Comparison of ENCODE assay signal across 17 cellular contexts in the genomic region with DNA sequence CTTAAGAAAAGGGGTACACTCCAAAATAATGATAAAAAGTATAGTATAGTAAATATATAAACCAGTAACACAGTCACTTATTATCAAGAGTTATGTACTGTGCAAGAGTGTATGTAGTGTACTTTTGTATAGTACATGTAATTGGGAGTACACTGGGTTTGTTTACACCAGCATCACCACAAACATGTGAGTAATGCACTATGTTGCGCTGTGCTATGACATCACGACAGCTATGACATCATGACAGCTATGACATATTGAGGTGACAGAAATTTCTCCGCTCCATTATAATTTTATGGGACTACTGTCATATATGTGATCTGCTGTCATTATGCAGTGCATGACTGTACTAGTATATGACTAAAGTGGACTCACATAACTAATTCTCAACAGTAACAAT.
A peak's percentile ranks its signal among the peaks of the same experiment; 100 is the strongest.
DNase-seq lines count a peak whose midpoint lies in the region; ATAC-seq and TF ChIP-seq lines count a peak whose summit lies in the region.
"Had no signal": no experiment of that assay in that cellular context is flagged by ENCODE, and none has a peak within 500 bp of the region (broad histone marks: within the 10 kb centered on the region; RNA-seq: fewer than 3 reads in every experiment).

No MANE protein-coding gene starts in this region.

- no peaks in the 10 kb centered on the region for H3K27me3 Mint-ChIP-seq in effector memory CD8-positive, alpha-beta T cell
- H3K27me3 Mint-ChIP-seq: IgD-negative memory B cell had no signal

- H2BK15ac ChIP-seq in IMR-90 (ENCODE audit: low read depth, low read length) = no peak overlapping the region

- H2BK20ac ChIP-seq in IMR-90 (ENCODE audit: low read depth, low read length) = no peak overlapping the region

- H3K4me2 ChIP-seq in IMR-90 (ENCODE audit: low read depth, low read length) = no peak overlapping the region

- H2AK9ac ChIP-seq in IMR-90 (replicated peaks; ENCODE audit: low read depth, low read length, poor library complexity) = no peak overlapping the region

- no peak overlapping the region for H3K14ac ChIP-seq in IMR-90 (replicated peaks; ENCODE audit: low read depth, low read length)

- peaks cover 7% of the 10 kb centered on the region; the same call in 1 of the 2 replicates for H4K20me1 ChIP-seq in IMR-90 (ENCODE audit: insufficient read depth, low read length)

- no peak for TF ChIP-seq RAD21 in IMR-90 (IDR thresholded peaks at IDR 0.05; ENCODE audit: low read length)

- in situ Hi-C loops in IMR-90 (cut with MboI; ENCODE audit: low sequenced_read_pairs) = no loop called here

- no peak overlapping the region for H2BK120ac ChIP-seq in IMR-90 (ENCODE audit: low read depth, low read length)

- no peak overlapping the region for H4K91ac ChIP-seq in IMR-90 (ENCODE audit: insufficient read depth, low read depth, low read length)

- H3K9ac ChIP-seq in IMR-90 (ENCODE audit: low read depth, low read length) = no peak overlapping the region

- H3K27me3 ChIP-seq in IMR-90 (ENCODE audit: control insufficient read depth, insufficient read depth, low read length) (no peaks in the 10 kb centered on the region), SJCRH30 (no peaks in the 10 kb centered on the region)

- H3K79me1 ChIP-seq in IMR-90 (ENCODE audit: low read depth in 1 of 2, low read length in 2 of 2) = peaks cover 17 to 50% of the 10 kb centered on the region in 2 experiments

- TF ChIP-seq POLR2A in IMR-90 (IDR thresholded peaks at IDR 0.05; ENCODE audit: low read depth, low read length) = no peak

- H3K56ac ChIP-seq in IMR-90 (ENCODE audit: extremely low read depth, insufficient read depth, low read length) = no peak overlapping the region

- H3K4ac ChIP-seq in IMR-90 (ENCODE audit: low read depth, low read length) = no peak overlapping the region

- H3K23ac ChIP-seq in IMR-90 (ENCODE audit: low read depth, low read length) = no peak overlapping the region

- H3K27ac Mint-ChIP-seq in effector memory CD8-positive, alpha-beta T cell = no peak overlapping the region
- H3K27ac Mint-ChIP-seq: HFFc6 had no signal

- no peak overlapping the region for H4K5ac ChIP-seq in IMR-90 (ENCODE audit: low read depth, low read length)

- H3K36me3 ChIP-seq in IMR-90 (ENCODE audit: control insufficient read depth, insufficient read depth, low read length) = peaks cover 10% of the 10 kb centered on the region
- peaks cover 40% of the 10 kb centered on the region for H3K36me3 ChIP-seq in SJCRH30

- H3K4me1 Mint-ChIP-seq in effector memory CD8-positive, alpha-beta T cell (ENCODE audit: low read depth in 2 of 2) = peaks cover 9 to 37% of the 10 kb centered on the region in 2 donors

- H3K9me3 ChIP-seq in IMR-90 (ENCODE audit: control insufficient read depth, insufficient read depth, low read length) (no peaks in the 10 kb centered on the region), SJCRH30 (replicated peaks) (peaks cover 3% of the 10 kb centered on the region; the same call in 1 of the 2 replicates)
- H3K9me3 ChIP-seq: Caco-2 had no signal

- H3K36me3 Mint-ChIP-seq in effector memory CD8-positive, alpha-beta T cell (ENCODE audit: insufficient read depth) = peaks cover 38% of the 10 kb centered on the region

- POLR2A ChIA-PET in IMR-90 (lab: Charles Lee; ENCODE audit: unreplicated experiment) = no interaction called here

- dilution Hi-C loops in IMR-90 (cut with HindIII; ENCODE audit: low sequenced_read_pairs, unreplicated experiment) = no loop called here

- H3K27ac ChIP-seq in IMR-90 (ENCODE audit: insufficient read depth, low read length) = no peak overlapping the region
- no peak overlapping the region for H3K27ac ChIP-seq in SJCRH30
- H3K27ac ChIP-seq: SK-N-MC had no signal

- no peak overlapping the region for H3K4me3 Mint-ChIP-seq in effector memory CD8-positive, alpha-beta T cell
- H3K4me3 Mint-ChIP-seq: HFFc6, IgD-negative memory B cell had no signal

- DNase-seq in H4 (ENCODE audit: low spot score) = peak; percentile 30
- DNase-seq in IMR-90 = peak; percentile 31
- peak; percentile 41 for DNase-seq in amniotic epithelial cell (ENCODE audit: low read depth)
- DNase-seq in fibroblast of villous mesenchyme (ENCODE audit: low read depth) = peak; percentile 17
- no peak for DNase-seq in nucleus accumbens (lab: John Stamatoyannopoulos, UW)
- DNase-seq in effector memory CD8-positive, alpha-beta T cell = no peak
- DNase-seq in SJCRH30 = no peak
- DNase-seq: Caco-2, HFFc6, MV-4-11, NCI-H1417 treated with DMSO at 0.1 percent for 48 hours, NCI-H2029, NCI-H2171 treated with DMSO at 0.1 percent for 48 hours, NCI-H446 treated with DMSO at 0.1 percent for 48 hours, NCI-H774 had no signal

- no peak overlapping the region for H4K8ac ChIP-seq in IMR-90 (ENCODE audit: low read depth in 2 of 2, low read length in 2 of 2)

- H2AFZ ChIP-seq in IMR-90 (replicated peaks; ENCODE audit: low read length, poor library complexity) = no peak overlapping the region

- no peak overlapping the region for H3K18ac ChIP-seq in IMR-90 (ENCODE audit: low read depth, low read length)

- H2BK5ac ChIP-seq in IMR-90 (ENCODE audit: low read depth, low read length, poor library complexity, severe bottlenecking) = no peak overlapping the region

- BruUV-seq in IMR-90 (replicated peaks; lab: Mats Ljungman, UMichigan) = no TSS peak

- ATAC-seq in IMR-90 (ENCODE audit: low read depth) = no peak
- ATAC-seq in effector memory CD8-positive, alpha-beta T cell (replicated peaks) = no peak

- TF ChIP-seq CTCF in IMR-90 (conservative IDR thresholded peaks at IDR 0.05; ENCODE audit: low read depth, low read length) (no peak), fibroblast of villous mesenchyme (IDR thresholded peaks at IDR 0.05; ENCODE audit: insufficient read depth, low read depth, low read length) (no peak)

- CTCF ChIA-PET in IMR-90 (lab: Yijun Ruan, JAX) = interaction anchor here (1.1 kb wide), 1 partner anchor 10 kb away, joined by 4 read pairs; no protein-coding TSS in a partner anchor

- H3K4me3 ChIP-seq in IMR-90 (ENCODE audit: insufficient read depth, low read depth, low read length) (no peak overlapping the region), fibroblast of villous mesenchyme (ENCODE audit: low read depth, low read length) (no peak overlapping the region), SJCRH30 (no peak overlapping the region)
- H3K4me3 ChIP-seq: SK-N-MC had no signal

- peaks cover 4% of the 10 kb centered on the region for H3K4me1 ChIP-seq in IMR-90 (ENCODE audit: control insufficient read depth, insufficient read depth, low read length)
- no peaks in the 10 kb centered on the region for H3K4me1 ChIP-seq in SJCRH30
- H3K4me1 ChIP-seq: Caco-2 had no signal

- no peak overlapping the region for H2AK5ac ChIP-seq in IMR-90 (ENCODE audit: low read depth, low read length)

- peaks cover 3% of the 10 kb centered on the region; the same call in 1 of the 2 replicates for H3K9me1 ChIP-seq in IMR-90 (ENCODE audit: insufficient read depth, low read length)

- intact Hi-C loops in IMR-90 (cut with micrococcal nuclease) = no loop called here

- H3K9me3 Mint-ChIP-seq in effector memory CD8-positive, alpha-beta T cell = no peaks in the 10 kb centered on the region
- H3K9me3 Mint-ChIP-seq: HFFc6 had no signal

- WGBS in IMR-90 (ENCODE audit: extremely low coverage in 2 of 2, insufficient read length in 1 of 2), 2 experiments = no CpG with 5 or more reads among the region's 3 CpGs

TF ChIP-seq in IMR-90, 13 proteins besides CTCF, POLR2A, EP300 and RAD21:
- no peak for TF ChIP-seq BHLHE40 (IDR thresholded peaks at IDR 0.05; ENCODE audit: low read depth, low read length)
- TF ChIP-seq NFE2L2 (IDR thresholded peaks at IDR 0.05; ENCODE audit: low read depth, low read length) = no peak
- TF ChIP-seq CEBPB (IDR thresholded peaks at IDR 0.05; ENCODE audit: low read depth, low read length) = no peak

Comparison
In these comparisons a context has a peak if more than half of its experiments do, and no peak if none do; other contexts are left out.
1. DNase-seq: peak in H4 (single experiment), IMR-90 (single experiment), amniotic epithelial cell (single experiment) and fibroblast of villous mesenchyme (single experiment); none in nucleus accumbens (0 of 56), effector memory CD8-positive, alpha-beta T cell (0 of 3) and SJCRH30 (0 of 2).